ENCODE assay signal across 19 cellular contexts in genomic region chr7:20165146-20165510, GRCh38.
"Had no signal": no experiment of that assay in that cellular context is flagged by ENCODE, and none has a peak within 500 bp of the region (broad histone marks: within the 10 kb centered on the region; RNA-seq: fewer than 3 reads in every experiment).

No MANE protein-coding gene starts in this region.

- H3K27me3 ChIP-seq: brain microvascular endothelial cell, spleen, thyroid gland had no signal

- DNase-seq: activated CD4-positive, alpha-beta memory T cell treated with anti-CD3 and anti-CD28 coated beads for 36 hours; activated CD4-positive, alpha-beta T cell treated with anti-CD3 and anti-CD28 coated beads for 48 hours; activated effector memory CD4-positive, alpha-beta T cell treated with Interleukin-2 at 50 U/mL for 16 hours; activated naive CD4-positive, alpha-beta T cell treated with anti-CD3 and anti-CD28 coated beads, Interleukin-2, amount 10 ng/mL, durations not matched to agents 7 days and 5 days; activated T-cell treated with anti-CD3 and anti-CD28 coated beads, Interleukin-2, amount 50 U/mL, for 72 hours; brain microvascular endothelial cell; caudate nucleus; effector CD4-positive, alpha-beta T cell; glutamatergic neuron; hippocampal formation; left ventricle myocardium inferior; mucosa of descending colon; nephron progenitor cell; occipital lobe; spleen; stimulated activated CD4-positive, alpha-beta T cell treated with anti-CD3 and anti-CD28 coated beads, Interleukin-4, amount 100 ng/mL, for 1 hour; stimulated activated naive CD4-positive, alpha-beta T cell treated with Interleukin-2 at 50 U/mL for 16 hours; T1000; thyroid gland had no signal

- H3K4me3 ChIP-seq: left ventricle myocardium inferior, mucosa of descending colon, spleen, thyroid gland had no signal

- H3K9me3 ChIP-seq: left ventricle myocardium inferior, mucosa of descending colon, spleen, thyroid gland had no signal

- ATAC-seq: activated T-cell treated with anti-CD3 and anti-CD28 coated beads, Interleukin-2, amount 50 U/mL, for 72 hours; mucosa of descending colon had no signal

- H3K4me1 ChIP-seq: left ventricle myocardium inferior, spleen, thyroid gland had no signal

- H3K27ac ChIP-seq: brain microvascular endothelial cell, left ventricle myocardium inferior, spleen, thyroid gland had no signal

- H3K36me3 ChIP-seq: brain microvascular endothelial cell, left ventricle myocardium inferior, spleen, thyroid gland had no signal
